In genomic region chr22:21038405-21038804, GRCh38 we compare ENCODE assay signal across 14 cellular contexts. TPM values are rescaled to one million over a fixed set of nuclear protein-coding genes. Genes with fewer than 3 reads are reported as not detected.
A peak's percentile ranks its signal among the peaks of the same experiment; 100 is the strongest.
DNase-seq lines count a peak whose midpoint lies in the region; ATAC-seq and TF ChIP-seq lines count a peak whose summit lies in the region.
"Had no signal": no experiment of that assay in that cellular context is flagged by ENCODE, and none has a peak within 500 bp of the region (broad histone marks: within the 10 kb centered on the region; RNA-seq: fewer than 3 reads in every experiment).

No MANE protein-coding gene starts in this region.

- peaks cover 11% of the 10 kb centered on the region for H3K4me1 Mint-ChIP-seq in nephron
- H3K4me1 Mint-ChIP-seq in activated naive CD8-positive, alpha-beta T cell treated with anti-CD3 and anti-CD28 coated beads for 36 hours = peaks cover 3% of the 10 kb centered on the region

- H3K27me3 Mint-ChIP-seq in nephron (ENCODE audit: low read depth) = peaks cover 16% of the 10 kb centered on the region
- H3K27me3 Mint-ChIP-seq in activated naive CD8-positive, alpha-beta T cell treated with anti-CD3 and anti-CD28 coated beads for 36 hours = peaks cover 13% of the 10 kb centered on the region

- no peaks in the 10 kb centered on the region for H3K36me3 ChIP-seq in SJCRH30
- H3K36me3 ChIP-seq: heart right ventricle, left lung had no signal

- no peak overlapping the region for H3K4me3 Mint-ChIP-seq in nephron
- no peak overlapping the region for H3K4me3 Mint-ChIP-seq in activated naive CD8-positive, alpha-beta T cell treated with anti-CD3 and anti-CD28 coated beads for 36 hours
- H3K4me3 Mint-ChIP-seq: activated B cell treated with CpG ODN at 0.5 μM for 24 hours; activated naive CD8-positive, alpha-beta T cell treated with anti-CD3 and anti-CD28 coated beads, Interleukin-2, amount 10 ng/mL, durations not matched to agents 7 days and 5 days had no signal

- no peaks in the 10 kb centered on the region for H3K9me3 ChIP-seq in SJCRH30 (replicated peaks)
- H3K9me3 ChIP-seq: heart right ventricle, left lung had no signal

- DNase-seq in AG10803 (ENCODE audit: low read depth) = peak; percentile 62
- DNase-seq in SJCRH30 = peak; percentile 78 to 89
- peak; percentile 38 for DNase-seq in fibroblast of the aortic adventitia (ENCODE audit: low read depth)
- no peak for DNase-seq in activated naive CD8-positive, alpha-beta T cell treated with anti-CD3 and anti-CD28 coated beads for 36 hours
- DNase-seq: activated B cell treated with CpG ODN at 0.5 μM for 24 hours; activated naive CD8-positive, alpha-beta T cell treated with anti-CD3 and anti-CD28 coated beads, Interleukin-2, amount 10 ng/mL, durations not matched to agents 7 days and 5 days; DMS79 treated with DMSO at 0.1 percent for 48 hours; heart right ventricle; occipital lobe had no signal

- H3K4me3 ChIP-seq in AG10803 (ENCODE audit: low read length) = no peak overlapping the region
- no peak overlapping the region for H3K4me3 ChIP-seq in SJCRH30
- H3K4me3 ChIP-seq in fibroblast of the aortic adventitia (ENCODE audit: low read depth, low read length) = no peak overlapping the region
- H3K4me3 ChIP-seq: heart right ventricle, left lung had no signal

- TF ChIP-seq CTCF in AG10803 (conservative IDR thresholded peaks at IDR 0.05; ENCODE audit: low read length) = no peak
- no peak for TF ChIP-seq CTCF in fibroblast of the aortic adventitia (IDR thresholded peaks at IDR 0.05; ENCODE audit: insufficient read depth, low read length)
- no peak for TF ChIP-seq CTCF in nephron (IDR thresholded peaks at IDR 0.05; ENCODE audit: unreplicated experiment in 3 of 3)

- peaks cover 3% of the 10 kb centered on the region for H3K36me3 Mint-ChIP-seq in nephron (ENCODE audit: low read depth)
- H3K36me3 Mint-ChIP-seq in activated naive CD8-positive, alpha-beta T cell treated with anti-CD3 and anti-CD28 coated beads for 36 hours = no peaks in the 10 kb centered on the region
- H3K36me3 Mint-ChIP-seq: activated naive CD8-positive, alpha-beta T cell treated with anti-CD3 and anti-CD28 coated beads, Interleukin-2, amount 10 ng/mL, durations not matched to agents 7 days and 5 days had no signal

- H3K27ac Mint-ChIP-seq in nephron = peak overlapping the region; percentile 53 to 89 (median 71)
- H3K27ac Mint-ChIP-seq in activated naive CD8-positive, alpha-beta T cell treated with anti-CD3 and anti-CD28 coated beads for 36 hours = no peak overlapping the region
- H3K27ac Mint-ChIP-seq: activated B cell treated with CpG ODN at 0.5 μM for 24 hours; activated naive CD8-positive, alpha-beta T cell treated with anti-CD3 and anti-CD28 coated beads, Interleukin-2, amount 10 ng/mL, durations not matched to agents 7 days and 5 days had no signal

- peaks cover 23% of the 10 kb centered on the region for H3K4me1 ChIP-seq in SJCRH30
- H3K4me1 ChIP-seq: left lung had no signal

- H3K27ac ChIP-seq in SJCRH30 = peak overlapping the region; percentile 79
- H3K27ac ChIP-seq: left lung had no signal

- H3K9me3 Mint-ChIP-seq in nephron = no peaks in the 10 kb centered on the region
- no peaks in the 10 kb centered on the region for H3K9me3 Mint-ChIP-seq in activated naive CD8-positive, alpha-beta T cell treated with anti-CD3 and anti-CD28 coated beads for 36 hours
- H3K9me3 Mint-ChIP-seq: activated B cell treated with CpG ODN at 0.5 μM for 24 hours; activated naive CD8-positive, alpha-beta T cell treated with anti-CD3 and anti-CD28 coated beads, Interleukin-2, amount 10 ng/mL, durations not matched to agents 7 days and 5 days had no signal

- ATAC-seq in HG02970 (IDR thresholded peaks at IDR 0.05; ENCODE audit: low FRiP score, unreplicated experiment) (no peak), HG02981 (IDR thresholded peaks at IDR 0.05; ENCODE audit: unreplicated experiment) (no peak), HG03520 (IDR thresholded peaks at IDR 0.05; ENCODE audit: unreplicated experiment) (no peak)

- no peaks in the 10 kb centered on the region for H3K27me3 ChIP-seq in SJCRH30

RNA-seq across cellular contexts. Expression of gene SLC7A4, which starts 6.0 kb away (rescaled TPM):
- total RNA-seq in SJCRH30 (2014; rRNA removed; shearing (Covaris generic)) = not detected in 2 replicates
- total RNA-seq in fibroblast of the aortic adventitia (ENCODE audit: low replicate concordance) = 0.09 TPM in 1 of 2 replicates, not detected in the other
- total RNA-seq in activated naive CD8-positive, alpha-beta T cell treated with anti-CD3 and anti-CD28 coated beads for 36 hours = under 1 TPM; 0.41 to 0.44 TPM
- total RNA-seq: activated B cell treated with CpG ODN at 0.5 μM for 24 hours had no signal

RNA-seq across cellular contexts. Expression of gene LRRC74B, which starts 7.3 kb away (rescaled TPM):
- total RNA-seq in SJCRH30 (2014; rRNA removed; shearing (Covaris generic)) = not detected in 2 replicates
- not detected in 2 replicates for total RNA-seq in fibroblast of the aortic adventitia (ENCODE audit: low replicate concordance)
- not detected for total RNA-seq in activated naive CD8-positive, alpha-beta T cell treated with anti-CD3 and anti-CD28 coated beads for 36 hours
- total RNA-seq: activated B cell treated with CpG ODN at 0.5 μM for 24 hours; activated naive CD8-positive, alpha-beta T cell treated with anti-CD3 and anti-CD28 coated beads, Interleukin-2, amount 10 ng/mL, durations not matched to agents 7 days and 5 days; heart right ventricle; occipital lobe had no signal

RNA-seq across cellular contexts. Expression of gene P2RX6, which starts 23.4 kb away (rescaled TPM):
- 10.0 and 11.3 TPM in 2 replicates for total RNA-seq in SJCRH30 (2014; rRNA removed; shearing (Covaris generic))
- 0.63 and 5.9 TPM in 2 replicates for total RNA-seq in fibroblast of the aortic adventitia (ENCODE audit: low replicate concordance)
- total RNA-seq in activated naive CD8-positive, alpha-beta T cell treated with anti-CD3 and anti-CD28 coated beads for 36 hours = under 1 TPM; 0.14 to 0.43 TPM
- total RNA-seq: occipital lobe had no signal

RNA-seq across cellular contexts. Expression of gene THAP7, which starts 36.5 kb away (rescaled TPM):
- total RNA-seq in SJCRH30 (2014; rRNA removed; shearing (Covaris generic)) = 42.1 and 47.8 TPM in 2 replicates
- total RNA-seq in fibroblast of the aortic adventitia (ENCODE audit: low replicate concordance) = 20.0 and 21.8 TPM in 2 replicates
- 10 to 100 TPM; 34.3 to 34.5 TPM for total RNA-seq in activated naive CD8-positive, alpha-beta T cell treated with anti-CD3 and anti-CD28 coated beads for 36 hours

RNA-seq across cellular contexts. Expression of gene LZTR1, which starts 56.3 kb away (rescaled TPM):
- 24.5 and 39.9 TPM in 2 replicates for total RNA-seq in SJCRH30 (2014; rRNA removed; shearing (Covaris generic))
- total RNA-seq in fibroblast of the aortic adventitia (ENCODE audit: low replicate concordance) = 27.2 and 53.5 TPM in 2 replicates
- 10 to 100 TPM; 32.4 to 39.2 TPM for total RNA-seq in activated naive CD8-positive, alpha-beta T cell treated with anti-CD3 and anti-CD28 coated beads for 36 hours
